7 cellular contexts compared by ENCODE assay signal in the genomic region with DNA sequence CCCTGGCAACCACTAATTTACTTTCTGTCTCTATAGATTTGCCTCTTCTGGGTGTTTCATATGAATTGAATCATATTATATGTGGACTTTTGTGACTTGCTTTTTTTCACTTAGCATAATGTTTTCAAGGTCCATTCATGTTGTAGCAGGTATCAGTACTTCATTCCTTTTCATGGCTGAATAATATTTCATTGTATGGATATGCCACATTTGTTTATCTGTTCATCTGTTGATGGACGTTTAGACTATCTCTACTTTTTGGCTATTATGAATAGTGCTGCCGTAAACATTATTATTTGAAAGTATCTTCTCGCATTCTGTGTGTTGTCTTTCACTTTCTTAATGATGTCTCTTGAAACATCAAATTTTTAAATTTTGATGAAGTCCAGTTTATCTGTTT. TPM values are rescaled to one million over a fixed set of nuclear protein-coding genes. Genes with fewer than 3 reads are reported as not detected.
"Had no signal": no experiment of that assay in that cellular context is flagged by ENCODE, and none has a peak within 500 bp of the region (broad histone marks: within the 10 kb centered on the region; RNA-seq: fewer than 3 reads in every experiment).

No MANE protein-coding gene starts in this region.

- ATAC-seq: HCT116 had no signal

- H3K9ac ChIP-seq: GM23248 had no signal

- DNase-seq: GOT3, H7, IMR-90 had no signal

- H3K9me3 ChIP-seq: HAP-1 had no signal

- H3K4me3 ChIP-seq: GM23248, HAP-1 had no signal

- H2AFZ ChIP-seq: GM23248 had no signal

- FAIRE-seq: HTR-8/SVneo had no signal

- H3K27ac ChIP-seq: GM23248 had no signal

RNA-seq across cellular contexts. Expression of gene CD101, which starts 32.8 kb away (rescaled TPM):
- total RNA-seq: GM23248, IMR-90 had no signal
- polyA plus RNA-seq: GM23248, IMR-90 had no signal
